ENCODE assay signal across 21 cellular contexts in genomic region chr12:81231574-81232368, GRCh38.
A peak's percentile ranks its signal among the peaks of the same experiment; 100 is the strongest.
DNase-seq lines count a peak whose midpoint lies in the region; ATAC-seq and TF ChIP-seq lines count a peak whose summit lies in the region.
"Had no signal": no experiment of that assay in that cellular context is flagged by ENCODE, and none has a peak within 500 bp of the region (broad histone marks: within the 10 kb centered on the region; RNA-seq: fewer than 3 reads in every experiment).

No MANE protein-coding gene starts in this region.

- intact Hi-C loops in uterus (cut with DNase I; ENCODE audit: low total_unique reads) = no loop called here

- peak overlapping the region; percentile 30 to 49 for H3K27ac ChIP-seq in uterus
- H3K27ac ChIP-seq: A549, HL-60, Peyer's patch had no signal

- no peaks in the 10 kb centered on the region for H3K36me3 Mint-ChIP-seq in activated T-cell treated with anti-CD3 and anti-CD28 coated beads, Interleukin-2, amount 50 U/mL, for 4 hours (ENCODE audit: insufficient read depth)
- H3K36me3 Mint-ChIP-seq: CD14-positive monocyte had no signal

- H3K36me3 ChIP-seq in uterus = no peaks in the 10 kb centered on the region
- H3K36me3 ChIP-seq: Peyer's patch had no signal

- no peak for ATAC-seq in activated T-cell treated with anti-CD3 and anti-CD28 coated beads, Interleukin-2, amount 50 U/mL, for 4 hours
- no peak for ATAC-seq in GM19463 (IDR thresholded peaks at IDR 0.05; ENCODE audit: unreplicated experiment)
- ATAC-seq: A549, K562 had no signal

- no peaks in the 10 kb centered on the region for H3K4me1 Mint-ChIP-seq in activated T-cell treated with anti-CD3 and anti-CD28 coated beads, Interleukin-2, amount 50 U/mL, for 4 hours (ENCODE audit: low read depth)
- H3K4me1 Mint-ChIP-seq: CD14-positive monocyte had no signal

- H3K27me3 ChIP-seq in uterus = no peaks in the 10 kb centered on the region
- H3K27me3 ChIP-seq: Peyer's patch had no signal

- DNase-seq in NCI-H82 (lab: John Stamatoyannopoulos, UW) (peak; percentile 38), NCI-H82 treated with DMSO at 0.1 percent for 48 hours (lab: John Stamatoyannopoulos, UW; ENCODE audit: unreplicated experiment) (no peak), NCI-H146 (lab: John Stamatoyannopoulos, UW) (peak; percentile 89), SHP77 (lab: John Stamatoyannopoulos, UW) (peak; percentile 67 to 78), uterus (no peak), NOMO-1 treated with DMSO at 0.1 percent for 48 hours (lab: John Stamatoyannopoulos, UW; ENCODE audit: unreplicated experiment) (no peak)
- DNase-seq in activated T-cell treated with anti-CD3 and anti-CD28 coated beads, Interleukin-2, amount 50 U/mL, for 4 hours = no peak
- DNase-seq: Caco-2, DND-41, GDM1, GOT3, NCI-H1048, NCI-H187, NCI-H2171, NCI-H524, Peyer's patch had no signal

- no peaks in the 10 kb centered on the region for H3K9me3 ChIP-seq in uterus
- H3K9me3 ChIP-seq: A549, Caco-2, Peyer's patch had no signal

- no peaks in the 10 kb centered on the region for H3K27me3 Mint-ChIP-seq in activated T-cell treated with anti-CD3 and anti-CD28 coated beads, Interleukin-2, amount 50 U/mL, for 4 hours (ENCODE audit: low read depth)

- H3K4me1 ChIP-seq in uterus = peaks cover 0 to 12% of the 10 kb centered on the region in 2 donors
- H3K4me1 ChIP-seq: A549, Caco-2, Peyer's patch had no signal

- TF ChIP-seq POLR2A in uterus (IDR thresholded peaks at IDR 0.05) = no peak

- H3K4me3 Mint-ChIP-seq in activated T-cell treated with anti-CD3 and anti-CD28 coated beads, Interleukin-2, amount 50 U/mL, for 4 hours = no peak overlapping the region
- H3K4me3 Mint-ChIP-seq: CD14-positive monocyte had no signal

- peaks cover under 1% of the 10 kb centered on the region for H3K9me3 Mint-ChIP-seq in activated T-cell treated with anti-CD3 and anti-CD28 coated beads, Interleukin-2, amount 50 U/mL, for 4 hours
- H3K9me3 Mint-ChIP-seq: CD14-positive monocyte had no signal

- no peak overlapping the region for H3K4me3 ChIP-seq in uterus
- H3K4me3 ChIP-seq: A549, K562, Peyer's patch had no signal

- no peak for TF ChIP-seq CTCF in uterus (IDR thresholded peaks at IDR 0.05)

Comparison
In these comparisons a context has a peak if more than half of its experiments do, and no peak if none do; other contexts are left out.
1. DNase-seq: peak in NCI-H82 (single experiment), NCI-H146 (single experiment) and SHP77 (2 of 2); none in NCI-H82 treated with DMSO at 0.1 percent for 48 hours (single experiment), uterus (0 of 2), activated T-cell treated with anti-CD3 and anti-CD28 coated beads, Interleukin-2, amount 50 U/mL, for 4 hours (single experiment) and NOMO-1 treated with DMSO at 0.1 percent for 48 hours (single experiment).